Comparison of ENCODE assay signal across 36 cellular contexts in the genomic region with DNA sequence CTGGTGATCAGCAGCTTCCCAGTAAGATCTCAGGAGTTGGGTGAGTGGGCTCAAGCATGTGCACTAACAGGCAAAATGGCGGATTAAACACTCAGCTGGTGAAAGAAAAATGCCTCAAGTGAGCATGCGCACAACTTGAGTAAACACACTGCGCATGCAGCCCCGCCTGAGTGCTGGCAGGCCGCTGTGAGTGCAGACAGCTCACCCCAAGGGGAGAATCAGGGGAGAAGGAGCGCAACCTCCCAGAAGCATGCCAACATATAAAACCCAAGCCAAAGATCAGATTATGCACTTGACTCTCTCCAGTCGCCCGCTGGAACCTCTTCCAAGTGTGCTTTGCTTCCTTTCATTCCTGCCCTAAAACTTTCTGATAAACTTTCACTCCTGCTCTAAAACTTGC.
"Had no signal": no experiment of that assay in that cellular context is flagged by ENCODE, and none has a peak within 500 bp of the region (broad histone marks: within the 10 kb centered on the region; RNA-seq: fewer than 3 reads in every experiment).

No MANE protein-coding gene starts in this region.

- H3K36me3 ChIP-seq: MG63 had no signal

- H3K9ac ChIP-seq: KMS-11 had no signal

- DNase-seq: Karpas-422, Kasumi-1, MG63, MM.1S, MV-4-11, NCI-H1048, NCI-H1092, NCI-H1092 treated with DMSO at 0.1 percent for 48 hours, NCI-H1105, NCI-H1105 treated with DMSO at 0.1 percent for 48 hours, NCI-H1417, NCI-H1417 treated with DMSO at 0.1 percent for 48 hours, NCI-H1436, NCI-H1436 treated with DMSO at 0.1 percent for 48 hours, NCI-H146, NCI-H1694, NCI-H1694 treated with DMSO at 0.1 percent for 48 hours, NCI-H187, NCI-H187 treated with DMSO at 0.1 percent for 48 hours, NCI-H1930, NCI-H2081, NCI-H2081 treated with DMSO at 0.1 percent for 48 hours, NCI-H2107, NCI-H2171, NCI-H2171 treated with DMSO at 0.1 percent for 48 hours, NCI-H2227 treated with DMSO at 0.1 percent for 48 hours, NCI-H226, NCI-H345, NCI-H446, NCI-H446 treated with DMSO at 0.1 percent for 48 hours, NCI-H510A, NCI-H510A treated with DMSO at 0.1 percent for 48 hours, NCI-H524, NCI-H524 treated with DMSO at 0.1 percent for 48 hours, NCI-H526 had no signal

- H3K4me2 ChIP-seq: KMS-11 had no signal

- H3K27ac ChIP-seq: KMS-11 had no signal

- H3K4me3 ChIP-seq: MG63 had no signal

- H3K27me3 ChIP-seq: MG63 had no signal

- H3K9me3 ChIP-seq: MG63 had no signal
